In the genomic region with DNA sequence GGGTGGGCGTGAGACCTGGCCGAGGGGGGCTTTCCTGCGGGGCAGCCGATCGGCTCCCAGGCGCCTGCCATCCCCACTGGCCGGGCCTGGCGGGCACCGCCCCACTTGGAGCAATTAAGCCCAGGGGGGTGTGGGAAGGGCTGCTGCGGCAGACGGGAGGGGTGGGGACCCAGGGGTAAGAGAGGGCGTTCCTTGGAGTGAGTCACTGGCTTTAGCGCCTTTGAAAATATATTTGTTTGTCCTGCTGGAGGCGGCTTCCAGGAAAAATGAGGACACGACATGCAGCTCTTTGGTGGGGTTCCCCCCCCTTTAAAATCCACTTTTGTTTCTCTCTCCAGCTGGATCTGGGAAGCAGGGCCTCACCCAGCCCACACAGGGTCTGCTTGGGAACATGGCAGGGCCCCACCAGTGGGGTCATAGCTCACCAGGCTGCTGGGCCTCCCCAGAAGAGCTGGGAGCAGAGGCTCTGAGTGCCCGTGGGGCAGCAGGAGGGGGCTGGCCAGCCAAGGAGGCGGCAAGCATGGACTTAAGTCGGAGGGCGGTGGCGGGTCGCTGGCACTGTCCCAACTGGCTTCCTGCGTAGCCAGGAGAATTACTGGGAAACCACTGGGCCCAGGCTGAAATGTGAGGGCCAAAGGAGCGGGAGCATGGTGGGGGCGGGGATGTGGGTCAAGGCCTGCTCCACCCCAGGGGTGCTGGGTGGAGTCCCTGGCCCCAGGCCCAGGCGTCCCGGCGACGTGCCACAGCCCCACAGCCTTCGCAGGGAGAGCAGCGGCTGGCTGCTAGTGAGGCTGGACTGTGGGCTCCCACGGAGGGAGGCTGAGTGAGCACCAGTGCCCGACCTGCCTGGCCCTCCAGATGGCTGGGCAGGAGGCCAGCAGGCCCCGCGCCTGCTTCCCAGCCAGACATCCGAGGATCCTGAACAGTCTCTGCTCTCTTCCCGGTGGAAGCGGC, we compare ENCODE assay signal across 8 cellular contexts.
DNase-seq lines count a peak whose midpoint lies in the region; ATAC-seq and TF ChIP-seq lines count a peak whose summit lies in the region.

No MANE protein-coding gene starts in this region.

- no peak for TF ChIP-seq POLR2A in thyroid gland (IDR thresholded peaks at IDR 0.05)

- H3K27me3 Mint-ChIP-seq in activated T-helper 2 cell treated with anti-CD3 and anti-CD28 coated beads, Interferon-gamma antibody, Interleukin-2, Interleukin-4, amounts not matched to agents 10 μg/mL and 5 μg/mL and 100 μg/mL, durations not matched to agents 14 hours and 24 hours and 36 hours (ENCODE audit: low read depth), result no peaks in the 10 kb centered on the region

- 5 to 16% methylated on average over 28 to 35 of the region's 37 CpGs for WGBS in thyroid gland, 2 donors

- H3K27ac ChIP-seq in cingulate gyrus (ENCODE audit: low read depth, low read length) (peak overlapping the region; percentile 79), left lung (peak overlapping the region; percentile 81 to 90), thyroid gland (peak overlapping the region; percentile 81 to 94 (median 82))

- peaks cover 19 to 48% of the 10 kb centered on the region in 2 donors for H3K4me1 ChIP-seq in left lung
- H3K4me1 ChIP-seq in thyroid gland, result peaks cover 21 to 42% of the 10 kb centered on the region in 2 donors

- H3K36me3 ChIP-seq in left lung (peaks cover 0 to 97% of the 10 kb centered on the region in 2 donors), thyroid gland (peaks cover 8 to 24% of the 10 kb centered on the region in 2 donors)

- H3K4me1 Mint-ChIP-seq in activated T-helper 2 cell treated with anti-CD3 and anti-CD28 coated beads, Interferon-gamma antibody, Interleukin-2, Interleukin-4, amounts not matched to agents 10 μg/mL and 5 μg/mL and 100 μg/mL, durations not matched to agents 14 hours and 24 hours and 36 hours (ENCODE audit: low read depth), result no peaks in the 10 kb centered on the region

- no peak overlapping the region for H3K27ac Mint-ChIP-seq in activated T-helper 2 cell treated with anti-CD3 and anti-CD28 coated beads, Interferon-gamma antibody, Interleukin-2, Interleukin-4, amounts not matched to agents 10 μg/mL and 5 μg/mL and 100 μg/mL, durations not matched to agents 14 hours and 24 hours and 36 hours

- TF ChIP-seq CTCF in left lung (IDR thresholded peaks at IDR 0.05), result no peak
- TF ChIP-seq CTCF in thyroid gland (IDR thresholded peaks at IDR 0.05), result peak in 1 of 6 experiments; percentile 21

- peaks cover 25% of the 10 kb centered on the region for H3K36me3 Mint-ChIP-seq in activated T-helper 2 cell treated with anti-CD3 and anti-CD28 coated beads, Interferon-gamma antibody, Interleukin-2, Interleukin-4, amounts not matched to agents 10 μg/mL and 5 μg/mL and 100 μg/mL, durations not matched to agents 14 hours and 24 hours and 36 hours (ENCODE audit: low read depth)

- H3K9me3 ChIP-seq in left lung (no peaks in the 10 kb centered on the region), thyroid gland (no peaks in the 10 kb centered on the region)

- no peak overlapping the region for H3K4me3 Mint-ChIP-seq in activated T-helper 2 cell treated with anti-CD3 and anti-CD28 coated beads, Interferon-gamma antibody, Interleukin-2, Interleukin-4, amounts not matched to agents 10 μg/mL and 5 μg/mL and 100 μg/mL, durations not matched to agents 14 hours and 24 hours and 36 hours (ENCODE audit: low read depth)

- ATAC-seq in left lung, result peak; percentile 86

- intact Hi-C loops in left lung (cut with DNase I), result no loop called here
- intact Hi-C loops in thyroid gland (cut with DNase I), result loop anchor here (5.0 kb wide), 1 partner anchor 94 kb away; no protein-coding TSS in a partner anchor
- intact Hi-C loops in activated T-helper 2 cell treated with anti-CD3 and anti-CD28 coated beads, Interferon-gamma antibody, Interleukin-2, Interleukin-4, amounts not matched to agents 10 μg/mL and 5 μg/mL and 100 μg/mL, durations not matched to agents 14 hours and 24 hours and 36 hours (cut with micrococcal nuclease), result no loop called here

- H3K4me3 ChIP-seq in left lung (peak overlapping the region in 1 of 2 donors; percentile 24), thyroid gland (replicated peaks in 1 of 3) (peak overlapping the region in 1 of 3 donors; percentile 8)

- DNase-seq in D341Med (ENCODE audit: low spot score) (peak; percentile 88), NCI-H2171 treated with DMSO at 0.1 percent for 48 hours (lab: John Stamatoyannopoulos, UW) (peak; percentile 72), left lung (peak; percentile 86 to 91), thyroid gland (peak; percentile 93 to 96), T-helper 2 cell (no peak), AML-193 (lab: John Stamatoyannopoulos, UW) (no peak)
- DNase-seq in activated T-helper 2 cell treated with anti-CD3 and anti-CD28 coated beads, Interferon-gamma antibody, Interleukin-2, Interleukin-4, amounts not matched to agents 10 μg/mL and 5 μg/mL and 100 μg/mL, durations not matched to agents 14 hours and 24 hours and 36 hours (ENCODE audit: low spot score), result no peak

- H3K27me3 ChIP-seq in left lung, result no peaks in the 10 kb centered on the region
- no peaks in the 10 kb centered on the region for H3K27me3 ChIP-seq in thyroid gland

- no peaks in the 10 kb centered on the region for H3K9me3 Mint-ChIP-seq in activated T-helper 2 cell treated with anti-CD3 and anti-CD28 coated beads, Interferon-gamma antibody, Interleukin-2, Interleukin-4, amounts not matched to agents 10 μg/mL and 5 μg/mL and 100 μg/mL, durations not matched to agents 14 hours and 24 hours and 36 hours

Comparison
In these comparisons a context has a peak if more than half of its experiments do, and no peak if none do; other contexts are left out.
1. DNase-seq: peak in D341Med (single experiment), NCI-H2171 treated with DMSO at 0.1 percent for 48 hours (single experiment), left lung (2 of 2) and thyroid gland (2 of 2); none in T-helper 2 cell (0 of 5), AML-193 (0 of 2) and activated T-helper 2 cell treated with anti-CD3 and anti-CD28 coated beads, Interferon-gamma antibody, Interleukin-2, Interleukin-4, amounts not matched to agents 10 μg/mL and 5 μg/mL and 100 μg/mL, durations not matched to agents 14 hours and 24 hours and 36 hours (single experiment).
2. Peak in every context shown above with its lines, with median percentiles within 50 percentile points of each other: H3K27ac ChIP-seq.